Comparison of ENCODE assay signal across 19 cellular contexts in genomic region chr7:36928718-36929117, GRCh38.
DNase-seq lines count a peak whose midpoint lies in the region; ATAC-seq and TF ChIP-seq lines count a peak whose summit lies in the region.
"Had no signal": no experiment of that assay in that cellular context is flagged by ENCODE, and none has a peak within 500 bp of the region (broad histone marks: within the 10 kb centered on the region; RNA-seq: fewer than 3 reads in every experiment).

No MANE protein-coding gene starts in this region.

- no peak overlapping the region for H2BK120ac ChIP-seq in neuronal stem cell (ENCODE audit: low read depth, low read length)

- H2AFZ ChIP-seq in neuronal stem cell (ENCODE audit: low read length), result no peak overlapping the region

- ATAC-seq in activated naive CD4-positive, alpha-beta T cell treated with anti-CD3 and anti-CD28 coated beads, Interleukin-2, amount 50 U/mL, for 72 hours, result peak; percentile 61 to 80
- ATAC-seq in CD8-positive, alpha-beta T cell, result no peak

- H3K4me3 Mint-ChIP-seq in CD8-positive, alpha-beta T cell, result no peak overlapping the region
- H3K4me3 Mint-ChIP-seq: B cell; CD4-positive, CD25-positive, alpha-beta regulatory T cell; CD8-positive, alpha-beta memory T cell; HFFc6 had no signal

- H4K8ac ChIP-seq in neuronal stem cell (ENCODE audit: low read depth, low read length), result no peak overlapping the region

- H3K9me3 Mint-ChIP-seq in activated naive CD4-positive, alpha-beta T cell treated with anti-CD3 and anti-CD28 coated beads, Interleukin-2, amount 50 U/mL, for 72 hours, result peaks cover 0 to 19% of the 10 kb centered on the region in 2 donors
- peaks cover 2% of the 10 kb centered on the region for H3K9me3 Mint-ChIP-seq in CD8-positive, alpha-beta T cell

- in situ Hi-C loops in GM13977 (cut with MboI; ENCODE audit: low pct_unique_long_range_greater_than_20kb, low sequenced_read_pairs, unreplicated experiment), result no loop called here

- no peaks in the 10 kb centered on the region for H3K27me3 Mint-ChIP-seq in CD8-positive, alpha-beta T cell (ENCODE audit: low read depth)
- H3K27me3 Mint-ChIP-seq: B cell; CD4-positive, CD25-positive, alpha-beta regulatory T cell; CD8-positive, alpha-beta memory T cell had no signal

- H3K4me2 ChIP-seq in neuronal stem cell (ENCODE audit: insufficient read depth, low read length, poor library complexity, severe bottlenecking), result no peak overlapping the region
- H3K4me2 ChIP-seq: BLaER1 had no signal

- POLR2A ChIA-PET in CD8-positive, alpha-beta T cell (lab: Charles Lee), result interaction anchor here (0.6 kb wide), 1 partner anchor 12 kb away, joined by 3 read pairs; no protein-coding TSS in a partner anchor

- peak overlapping the region; percentile 42 for H3K18ac ChIP-seq in neuronal stem cell (ENCODE audit: low read length)

- H2BK15ac ChIP-seq in neuronal stem cell (ENCODE audit: low read length), result no peak overlapping the region

- no peak overlapping the region for H3K23ac ChIP-seq in neuronal stem cell (ENCODE audit: low read depth, low read length, poor library complexity)

- H2BK5ac ChIP-seq in neuronal stem cell (ENCODE audit: low read length), result no peak overlapping the region

- H3K4me1 Mint-ChIP-seq in CD8-positive, alpha-beta T cell (ENCODE audit: low read depth), result peaks cover 8% of the 10 kb centered on the region
- H3K4me1 Mint-ChIP-seq: B cell had no signal

- H3K36me3 Mint-ChIP-seq in activated naive CD4-positive, alpha-beta T cell treated with anti-CD3 and anti-CD28 coated beads, Interleukin-2, amount 50 U/mL, for 72 hours, result peaks cover 34 to 60% of the 10 kb centered on the region in 2 donors
- H3K36me3 Mint-ChIP-seq in CD8-positive, alpha-beta T cell, result peaks cover 34% of the 10 kb centered on the region

- no peaks in the 10 kb centered on the region for H3K27me3 ChIP-seq in CD8-positive, alpha-beta T cell (ENCODE audit: insufficient read depth, low read length)
- no peaks in the 10 kb centered on the region for H3K27me3 ChIP-seq in neuronal stem cell (ENCODE audit: control insufficient read depth in 3 of 3, insufficient read depth in 3 of 3, low read depth in 1 of 3, low read length in 3 of 3)
- H3K27me3 ChIP-seq: BLaER1 had no signal

- CTCF ChIA-PET in CD8-positive, alpha-beta T cell (lab: Charles Lee), result interaction anchor here (0.9 to 2.1 kb wide), 2 partner anchors 10 to 270 kb away, joined by 3 to 8 read pairs; no protein-coding TSS in a partner anchor

- no peak overlapping the region for H3K4ac ChIP-seq in neuronal stem cell (ENCODE audit: low read length)

- no peak overlapping the region for H3K14ac ChIP-seq in neuronal stem cell (ENCODE audit: low read length)

- no peak overlapping the region for H3K27ac Mint-ChIP-seq in activated naive CD4-positive, alpha-beta T cell treated with anti-CD3 and anti-CD28 coated beads, Interleukin-2, amount 50 U/mL, for 72 hours
- H3K27ac Mint-ChIP-seq in CD8-positive, alpha-beta T cell, result peak overlapping the region; percentile 4
- H3K27ac Mint-ChIP-seq: B cell; CD4-positive, CD25-positive, alpha-beta regulatory T cell; HFFc6 had no signal

- no peak overlapping the region for H3K4me3 ChIP-seq in CD8-positive, alpha-beta T cell (ENCODE audit: low read depth, low read length)
- H3K4me3 ChIP-seq in Jurkat, Clone E6-1 (ENCODE audit: low read length), result no peak overlapping the region
- H3K4me3 ChIP-seq in neuronal stem cell (ENCODE audit: low read length in 2 of 2), result no peak overlapping the region
- H3K4me3 ChIP-seq: BLaER1, HAP-1 had no signal

- no peak overlapping the region for H4K91ac ChIP-seq in neuronal stem cell (ENCODE audit: low read depth, low read length, poor library complexity)

- H2AK5ac ChIP-seq in neuronal stem cell (ENCODE audit: low read depth, low read length), result no peak overlapping the region

- no peaks in the 10 kb centered on the region for H3K4me1 ChIP-seq in CD8-positive, alpha-beta T cell (ENCODE audit: insufficient read depth, low read length)
- H3K4me1 ChIP-seq in neuronal stem cell (ENCODE audit: control insufficient read depth in 2 of 2, insufficient read depth in 1 of 2, low read depth in 1 of 2, low read length in 2 of 2), result peaks cover 0 to 5% of the 10 kb centered on the region in 2 donors
- H3K4me1 ChIP-seq: BLaER1, HAP-1 had no signal

- no peak overlapping the region for H3K27ac ChIP-seq in CD8-positive, alpha-beta T cell (ENCODE audit: low read depth, low read length)
- no peak overlapping the region for H3K27ac ChIP-seq in neuronal stem cell (replicated peaks; ENCODE audit: low read length)
- H3K27ac ChIP-seq: BLaER1, C4-2B had no signal

- DNase-seq in activated naive CD4-positive, alpha-beta T cell treated with anti-CD3 and anti-CD28 coated beads, Interleukin-2, amount 50 U/mL, for 72 hours (ENCODE audit: low spot score in 2 of 2), result no peak
- DNase-seq in activated naive CD4-positive, alpha-beta T cell treated with anti-CD3 and anti-CD28 coated beads, Interleukin-2, amount 50 U/mL, for 16 hours, result no peak
- no peak for DNase-seq in CD8-positive, alpha-beta T cell
- peak; percentile 22 for DNase-seq in Jurkat, Clone E6-1 (ENCODE audit: low read depth, low spot score)
- no peak for DNase-seq in neuronal stem cell (ENCODE audit: low spot score)
- no peak for DNase-seq in GM13977 (ENCODE audit: low spot score)
- DNase-seq in OCI-M2 (lab: John Stamatoyannopoulos, UW; ENCODE audit: unreplicated experiment), result no peak
- DNase-seq: Calu3; CD4-positive, CD25-positive, alpha-beta regulatory T cell; CD8-positive, alpha-beta memory T cell; DMS53; DMS79 treated with DMSO at 0.1 percent for 48 hours; GF-D8; GOT3; HFFc6 had no signal

- no CpG with 5 or more reads among the region's 2 CpGs for WGBS in neuronal stem cell (ENCODE audit: extremely low coverage in 2 of 2, insufficient read length in 2 of 2, insufficient replicate concordance in 1 of 2), 2 donors

- no peak overlapping the region for H3K9ac ChIP-seq in neuronal stem cell (ENCODE audit: low read depth, low read length, poor library complexity)
- H3K9ac ChIP-seq: BLaER1 had no signal

- intact Hi-C loops in CD8-positive, alpha-beta T cell (cut with DNase I, micrococcal nuclease), result no loop called here

- H2BK12ac ChIP-seq in neuronal stem cell (ENCODE audit: low read length), result no peak overlapping the region

- no peak for TF ChIP-seq CTCF in CD8-positive, alpha-beta T cell (IDR thresholded peaks at IDR 0.05)
- TF ChIP-seq CTCF in GM13977 (IDR thresholded peaks at IDR 0.05; ENCODE audit: extremely low read depth, insufficient read depth, missing control alignments), result no peak

- no peaks in the 10 kb centered on the region for H3K9me3 ChIP-seq in CD8-positive, alpha-beta T cell (ENCODE audit: low read length)
- peaks cover 0 to 5% of the 10 kb centered on the region in 2 donors for H3K9me3 ChIP-seq in neuronal stem cell (replicated peaks in 1 of 2; ENCODE audit: control insufficient read depth in 2 of 2, insufficient read depth in 1 of 2, low read depth in 1 of 2, low read length in 2 of 2)
- H3K9me3 ChIP-seq: BLaER1, HAP-1 had no signal

- peaks cover 5% of the 10 kb centered on the region for H3K36me3 ChIP-seq in CD8-positive, alpha-beta T cell (ENCODE audit: insufficient read depth, low read length)
- H3K36me3 ChIP-seq in neuronal stem cell (replicated peaks in 1 of 2; ENCODE audit: control insufficient read depth in 2 of 2, insufficient read depth in 2 of 2, low read length in 2 of 2), result no peaks in the 10 kb centered on the region
- H3K36me3 ChIP-seq: HAP-1 had no signal

- no peaks in the 10 kb centered on the region for H3K79me1 ChIP-seq in neuronal stem cell (ENCODE audit: low read depth, low read length)
